20 cellular contexts compared by ENCODE assay signal in genomic region chr2:172403402-172403801, GRCh38.
"Had no signal": no experiment of that assay in that cellular context is flagged by ENCODE, and none has a peak within 500 bp of the region (broad histone marks: within the 10 kb centered on the region; RNA-seq: fewer than 3 reads in every experiment).

No MANE protein-coding gene starts in this region.

- H3K4me1 ChIP-seq: sigmoid colon had no signal

- H3K9me3 Mint-ChIP-seq: activated naive CD8-positive, alpha-beta T cell treated with anti-CD3 and anti-CD28 coated beads for 36 hours; activated T-helper 1 cell treated with anti-CD3 and anti-CD28 coated beads, Interleukin-12 subunit alpha, Interleukin-12 subunit beta, Interleukin-2, Interleukin-4 antibody, amounts not matched to agents 30 ng/mL and 10 ng/mL and 1 ng/mL, durations not matched to agents 14 hours and 24 hours and 36 hours; endodermal cell; memory B cell had no signal

- ATAC-seq: left lung; stimulated activated memory B cell treated with anti-CD40 and anti-IgM and Interleukin-4, amounts not matched to agents 10 μg/mL and 1 μg/mL and 100 μg/mL, for 72 hours had no signal

- H3K27me3 Mint-ChIP-seq: activated naive CD8-positive, alpha-beta T cell treated with anti-CD3 and anti-CD28 coated beads for 36 hours had no signal

- H3K27ac Mint-ChIP-seq: activated naive CD8-positive, alpha-beta T cell treated with anti-CD3 and anti-CD28 coated beads for 36 hours; activated T-helper 1 cell treated with anti-CD3 and anti-CD28 coated beads, Interleukin-12 subunit alpha, Interleukin-12 subunit beta, Interleukin-2, Interleukin-4 antibody, amounts not matched to agents 30 ng/mL and 10 ng/mL and 1 ng/mL, durations not matched to agents 14 hours and 24 hours and 36 hours; endodermal cell; memory B cell; stimulated activated memory B cell treated with anti-CD40 and anti-IgM and Interleukin-4, amounts not matched to agents 10 μg/mL and 1 μg/mL and 100 μg/mL, for 72 hours had no signal

- H3K4me3 Mint-ChIP-seq: activated naive CD8-positive, alpha-beta T cell treated with anti-CD3 and anti-CD28 coated beads for 36 hours; activated T-helper 1 cell treated with anti-CD3 and anti-CD28 coated beads, Interleukin-12 subunit alpha, Interleukin-12 subunit beta, Interleukin-2, Interleukin-4 antibody, amounts not matched to agents 30 ng/mL and 10 ng/mL and 1 ng/mL, durations not matched to agents 14 hours and 24 hours and 36 hours; endodermal cell; memory B cell; stimulated activated memory B cell treated with anti-CD40 and anti-IgM and Interleukin-4, amounts not matched to agents 10 μg/mL and 1 μg/mL and 100 μg/mL, for 72 hours had no signal

- H3K36me3 Mint-ChIP-seq: activated naive CD8-positive, alpha-beta T cell treated with anti-CD3 and anti-CD28 coated beads for 36 hours; memory B cell; stimulated activated memory B cell treated with anti-CD40 and anti-IgM and Interleukin-4, amounts not matched to agents 10 μg/mL and 1 μg/mL and 100 μg/mL, for 72 hours had no signal

- H3K27me3 ChIP-seq: left lung, neutrophil, pancreas, sigmoid colon had no signal

- H3K4me1 Mint-ChIP-seq: activated naive CD8-positive, alpha-beta T cell treated with anti-CD3 and anti-CD28 coated beads for 36 hours; endodermal cell; memory B cell; stimulated activated memory B cell treated with anti-CD40 and anti-IgM and Interleukin-4, amounts not matched to agents 10 μg/mL and 1 μg/mL and 100 μg/mL, for 72 hours had no signal

- H3K36me3 ChIP-seq: left lung, neutrophil, pancreas, sigmoid colon had no signal

- H3K27ac ChIP-seq: left lung, neutrophil, pancreas, sigmoid colon, SK-N-MC had no signal

- H3K9me3 ChIP-seq: left lung, neutrophil, pancreas, sigmoid colon had no signal

- H3K4me3 ChIP-seq: dorsolateral prefrontal cortex, left lung, pancreas, sigmoid colon, SK-N-MC had no signal

- DNase-seq: activated CD4-positive, alpha-beta T cell treated with anti-CD3 and anti-CD28 coated beads, Interleukin-2, amount 50 U/mL, for 4 hours; activated gamma-delta T cell treated with Interleukin-2 at 50 U/mL for 16 hours; activated naive CD8-positive, alpha-beta T cell treated with anti-CD3 and anti-CD28 coated beads for 36 hours; activated T-cell treated with anti-CD3 and anti-CD28 coated beads for 4 hours; amniotic stem cell; caudate nucleus; dorsolateral prefrontal cortex; endodermal cell; erythroblast; hypothalamus; islet precursor cell; left lung; pancreas; sigmoid colon; stimulated activated CD4-positive, alpha-beta T cell treated with anti-CD3 and anti-CD28 coated beads, Interleukin-4, amount 100 ng/mL, for 24 hours had no signal
